ENCODE assay signal across 1 cellular context in the genomic region with DNA sequence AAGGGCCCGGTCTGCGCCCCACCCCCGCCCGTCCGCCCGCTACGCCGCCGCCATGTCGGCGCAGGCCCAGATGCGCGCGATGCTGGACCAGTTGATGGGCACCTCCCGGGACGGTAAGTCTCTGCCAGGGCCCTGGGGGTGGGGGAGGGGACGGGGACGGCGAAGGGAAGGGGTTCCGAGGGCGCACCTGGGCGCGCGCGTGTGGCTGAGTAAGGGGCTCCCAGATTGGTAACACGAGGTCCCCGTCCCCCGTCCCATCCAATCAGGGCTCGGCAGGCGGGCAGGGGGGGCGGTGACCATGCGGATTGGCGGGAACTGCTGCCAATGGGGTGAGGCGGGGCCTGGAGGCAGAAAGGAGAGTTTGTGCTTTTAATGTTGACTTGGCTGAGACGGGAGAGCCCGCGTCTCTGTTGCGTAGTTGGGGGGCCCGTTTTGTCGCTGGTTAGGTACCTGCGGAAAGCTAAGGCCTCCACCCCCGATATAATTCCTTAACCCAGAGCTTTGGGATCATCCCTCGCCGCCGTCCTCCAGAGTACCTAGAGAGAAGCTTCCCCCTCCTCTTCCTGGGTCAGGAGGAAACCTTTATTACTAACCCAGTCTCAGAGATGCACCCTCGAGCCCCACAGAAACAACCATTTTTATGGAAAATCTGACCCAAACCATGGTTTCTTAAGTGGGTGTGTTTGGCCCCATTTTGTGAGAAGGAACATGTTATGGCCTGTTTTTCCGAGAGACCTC.
TF ChIP-seq lines count a peak whose summit lies in the region.

No MANE protein-coding gene starts in this region.

TF ChIP-seq in HCT116, 20 proteins besides CTCF, POLR2A, EP300 and RAD21 (continued from another document):
- TF ChIP-seq, protein P1, sequence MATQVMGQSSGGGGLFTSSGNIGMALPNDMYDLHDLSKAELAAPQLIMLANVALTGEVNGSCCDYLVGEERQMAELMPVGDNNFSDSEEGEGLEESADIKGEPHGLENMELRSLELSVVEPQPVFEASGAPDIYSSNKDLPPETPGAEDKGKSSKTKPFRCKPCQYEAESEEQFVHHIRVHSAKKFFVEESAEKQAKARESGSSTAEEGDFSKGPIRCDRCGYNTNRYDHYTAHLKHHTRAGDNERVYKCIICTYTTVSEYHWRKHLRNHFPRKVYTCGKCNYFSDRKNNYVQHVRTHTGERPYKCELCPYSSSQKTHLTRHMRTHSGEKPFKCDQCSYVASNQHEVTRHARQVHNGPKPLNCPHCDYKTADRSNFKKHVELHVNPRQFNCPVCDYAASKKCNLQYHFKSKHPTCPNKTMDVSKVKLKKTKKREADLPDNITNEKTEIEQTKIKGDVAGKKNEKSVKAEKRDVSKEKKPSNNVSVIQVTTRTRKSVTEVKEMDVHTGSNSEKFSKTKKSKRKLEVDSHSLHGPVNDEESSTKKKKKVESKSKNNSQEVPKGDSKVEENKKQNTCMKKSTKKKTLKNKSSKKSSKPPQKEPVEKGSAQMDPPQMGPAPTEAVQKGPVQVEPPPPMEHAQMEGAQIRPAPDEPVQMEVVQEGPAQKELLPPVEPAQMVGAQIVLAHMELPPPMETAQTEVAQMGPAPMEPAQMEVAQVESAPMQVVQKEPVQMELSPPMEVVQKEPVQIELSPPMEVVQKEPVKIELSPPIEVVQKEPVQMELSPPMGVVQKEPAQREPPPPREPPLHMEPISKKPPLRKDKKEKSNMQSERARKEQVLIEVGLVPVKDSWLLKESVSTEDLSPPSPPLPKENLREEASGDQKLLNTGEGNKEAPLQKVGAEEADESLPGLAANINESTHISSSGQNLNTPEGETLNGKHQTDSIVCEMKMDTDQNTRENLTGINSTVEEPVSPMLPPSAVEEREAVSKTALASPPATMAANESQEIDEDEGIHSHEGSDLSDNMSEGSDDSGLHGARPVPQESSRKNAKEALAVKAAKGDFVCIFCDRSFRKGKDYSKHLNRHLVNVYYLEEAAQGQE (IDR thresholded peaks at IDR 0.05; ENCODE audit: low read depth) = no peak
- TF ChIP-seq POLR2AphosphoS5 (IDR thresholded peaks at IDR 0.05; ENCODE audit: low read depth, low read length) (peak; percentile 77), ZFX (IDR thresholded peaks at IDR 0.05) (peak; percentile 26), SRF (IDR thresholded peaks at IDR 0.05; ENCODE audit: low read depth) (no peak), EZH2phosphoT487 (IDR thresholded peaks at IDR 0.05; ENCODE audit: borderline replicate concordance) (no peak), ZBTB33 (IDR thresholded peaks at IDR 0.05; ENCODE audit: extremely low read depth, insufficient replicate concordance, low read length) (no peak), YY1 (IDR thresholded peaks at IDR 0.05; ENCODE audit: extremely low read depth, insufficient replicate concordance, low read depth, low read length) (peak; percentile 82), EZH2 (IDR thresholded peaks at IDR 0.05) (no peak), SIN3A (IDR thresholded peaks at IDR 0.05; ENCODE audit: low read depth) (no peak), CEBPB (IDR thresholded peaks at IDR 0.05; ENCODE audit: low read depth) (no peak)
